ENCODE assay signal across 21 cellular contexts in genomic region chr12:31106101-31106803, GRCh38. TPM values are rescaled to one million over a fixed set of nuclear protein-coding genes. Genes with fewer than 3 reads are reported as not detected.
DNase-seq lines count a peak whose midpoint lies in the region; ATAC-seq, FAIRE-seq and TF ChIP-seq lines count a peak whose summit lies in the region.
"Had no signal": no experiment of that assay in that cellular context is flagged by ENCODE, and none has a peak within 500 bp of the region (broad histone marks: within the 10 kb centered on the region; RNA-seq: fewer than 3 reads in every experiment).

No MANE protein-coding gene starts in this region.

- no peak for TF ChIP-seq POLR2A in K562 (conservative IDR thresholded peaks at IDR 0.05)

- H3K4me3 ChIP-seq in H7 (ENCODE audit: insufficient read depth, low read depth, low read length): no peak overlapping the region
- no peak overlapping the region for H3K4me3 ChIP-seq in K562
- H3K4me3 ChIP-seq: hepatocyte, psoas muscle, smooth muscle cell, tibial nerve had no signal

- no peak overlapping the region for H3K27ac Mint-ChIP-seq in activated T-cell treated with anti-CD3 and anti-CD28 coated beads, Interleukin-2, amount 50 U/mL, for 72 hours
- H3K27ac Mint-ChIP-seq in chondrocyte (ENCODE audit: unreplicated experiment): no peak overlapping the region
- H3K27ac Mint-ChIP-seq: naive thymus-derived CD8-positive, alpha-beta T cell had no signal

- ATAC-seq in K562: peak; percentile 14; the same call in 2 of the 3 replicates
- no peak for ATAC-seq in activated T-cell treated with anti-CD3 and anti-CD28 coated beads, Interleukin-2, amount 50 U/mL, for 72 hours (replicated peaks in 1 of 2)
- ATAC-seq in GM21447 (IDR thresholded peaks at IDR 0.05; ENCODE audit: unreplicated experiment): no peak
- ATAC-seq: naive thymus-derived CD8-positive, alpha-beta T cell; Right ventricle myocardium inferior had no signal

- H3K36me3 Mint-ChIP-seq in activated T-cell treated with anti-CD3 and anti-CD28 coated beads, Interleukin-2, amount 50 U/mL, for 72 hours (ENCODE audit: insufficient read depth in 2 of 2): peaks cover 0 to 3% of the 10 kb centered on the region in 2 donors
- H3K36me3 Mint-ChIP-seq in chondrocyte (ENCODE audit: low read depth): peaks cover 6% of the 10 kb centered on the region

- no peaks in the 10 kb centered on the region for H3K79me2 ChIP-seq in K562 (ENCODE audit: control insufficient read depth, insufficient read depth, low read length)
- H3K79me2 ChIP-seq: hepatocyte had no signal

- no peak overlapping the region for H3K4me3 Mint-ChIP-seq in activated T-cell treated with anti-CD3 and anti-CD28 coated beads, Interleukin-2, amount 50 U/mL, for 72 hours
- no peak overlapping the region for H3K4me3 Mint-ChIP-seq in chondrocyte (ENCODE audit: unreplicated experiment)
- H3K4me3 Mint-ChIP-seq: naive thymus-derived CD8-positive, alpha-beta T cell had no signal

- TF ChIP-seq CTCF in K562 (IDR thresholded peaks at IDR 0.05 in 2 of 3, conservative IDR thresholded peaks at IDR 0.05 in 1 of 3; ENCODE audit: insufficient read depth in 2 of 3, low read depth in 1 of 3, low read length in 3 of 3) (no peak), chondrocyte (IDR thresholded peaks at IDR 0.05) (no peak)

- POLR2A ChIA-PET in K562 (lab: Yijun Ruan, JAX): no interaction called here

- no peaks in the 10 kb centered on the region for H3K9me1 ChIP-seq in K562 (ENCODE audit: control insufficient read depth, insufficient read depth, low read length)

- no TSS peak for BruUV-seq in K562 (replicated peaks; lab: Mats Ljungman, UMichigan)

- WGBS in K562 (ENCODE audit: insufficient coverage, low coverage, missing lambda C conversion rate): 50% methylated on average over 4 of the region's 10 CpGs

- TF ChIP-seq RAD21 in K562 (CRISPR knock-in tag; conservative IDR thresholded peaks at IDR 0.05 in 1 of 2, IDR thresholded peaks at IDR 0.05 in 1 of 2): no peak

- no peak overlapping the region for H3K27ac ChIP-seq in K562 (ENCODE audit: extremely low read depth, low read depth, low read length)
- H3K27ac ChIP-seq: hepatocyte, KMS-11, psoas muscle, tibial nerve had no signal

- intact Hi-C loops in K562 (cut with micrococcal nuclease): no loop called here

- FAIRE-seq in K562 (lab: Jason Lieb, UNC): no peak
- FAIRE-seq: GM18507, keratinocyte had no signal

- H3K27me3 ChIP-seq in H7 (ENCODE audit: control insufficient read depth, insufficient read depth, low read length) (no peaks in the 10 kb centered on the region), K562 (ENCODE audit: control insufficient read depth in 2 of 2, insufficient read depth in 2 of 2, low read length in 2 of 2) (peaks cover 0 to 8% of the 10 kb centered on the region in 2 experiments; a peak in 2 of 5 replicates)
- H3K27me3 ChIP-seq: BE2C, hepatocyte, tibial nerve had no signal

- no peak overlapping the region for H2AFZ ChIP-seq in K562 (ENCODE audit: low read depth, low read length)
- H2AFZ ChIP-seq: hepatocyte had no signal

- no peaks in the 10 kb centered on the region for H3K27me3 Mint-ChIP-seq in activated T-cell treated with anti-CD3 and anti-CD28 coated beads, Interleukin-2, amount 50 U/mL, for 72 hours (ENCODE audit: low read depth)
- no peaks in the 10 kb centered on the region for H3K27me3 Mint-ChIP-seq in chondrocyte (ENCODE audit: low read depth)

- H3K9ac ChIP-seq in K562 (ENCODE audit: insufficient read depth in 1 of 2, low read depth in 2 of 2, low read length in 2 of 2): no peak overlapping the region
- H3K9ac ChIP-seq: KMS-11 had no signal

- no peaks in the 10 kb centered on the region for H4K20me1 ChIP-seq in K562 (replicated peaks; ENCODE audit: control insufficient read depth, insufficient read depth, low read length)

- CTCF ChIA-PET in K562 (lab: Yijun Ruan, JAX; ENCODE audit: low intra/inter-chr PET ratio): no interaction called here

- H3K4me1 ChIP-seq in K562 (replicated peaks in 1 of 2; ENCODE audit: control insufficient read depth in 2 of 2, insufficient read depth in 2 of 2, low read length in 2 of 2): no peaks in the 10 kb centered on the region
- H3K4me1 ChIP-seq: BE2C, psoas muscle, tibial nerve had no signal

- in situ Hi-C loops in K562 (cut with MboI): no loop called here

- no peak overlapping the region for H3K4me2 ChIP-seq in K562 (ENCODE audit: insufficient read depth, low read length)
- H3K4me2 ChIP-seq: hepatocyte, KMS-11, smooth muscle cell had no signal

- DNase-seq in DMS 273 treated with DMSO at 0.1 percent for 48 hours (lab: John Stamatoyannopoulos, UW) (peak; percentile 38), H7 (peak; percentile 12), NCI-H345 treated with DMSO at 0.1 percent for 48 hours (lab: John Stamatoyannopoulos, UW; ENCODE audit: unreplicated experiment) (peak; percentile 36), K562 (ENCODE audit: extremely low read depth in 1 of 4, low spot score in 3 of 4) (no peak), chondrocyte (ENCODE audit: low spot score) (no peak)
- no peak for DNase-seq in activated T-cell treated with anti-CD3 and anti-CD28 coated beads, Interleukin-2, amount 50 U/mL, for 72 hours
- DNase-seq: activated effector memory CD4-positive, alpha-beta T cell treated with anti-CD3 and anti-CD28 coated beads, Interleukin-2, amount 50 U/mL, for 16 hours; BE2C; mammary epithelial cell; naive thymus-derived CD8-positive, alpha-beta T cell; NCI-H1048; psoas muscle; T-helper 1 cell had no signal

- no peaks in the 10 kb centered on the region for H3K9me3 ChIP-seq in K562 (replicated peaks; ENCODE audit: control insufficient read depth, insufficient read depth, low read depth, low read length)
- H3K9me3 ChIP-seq: BE2C, psoas muscle, tibial nerve had no signal

- no peak for TF ChIP-seq EP300 in K562 (IDR thresholded peaks at IDR 0.05; ENCODE audit: low read length)

- no peaks in the 10 kb centered on the region for H3K9me3 Mint-ChIP-seq in activated T-cell treated with anti-CD3 and anti-CD28 coated beads, Interleukin-2, amount 50 U/mL, for 72 hours
- no peaks in the 10 kb centered on the region for H3K9me3 Mint-ChIP-seq in chondrocyte (ENCODE audit: low read depth)
- H3K9me3 Mint-ChIP-seq: naive thymus-derived CD8-positive, alpha-beta T cell had no signal

- no peaks in the 10 kb centered on the region for H3K4me1 Mint-ChIP-seq in activated T-cell treated with anti-CD3 and anti-CD28 coated beads, Interleukin-2, amount 50 U/mL, for 72 hours (ENCODE audit: low read depth)
- H3K4me1 Mint-ChIP-seq in chondrocyte (ENCODE audit: low read depth): peaks cover 14% of the 10 kb centered on the region
- H3K4me1 Mint-ChIP-seq: naive thymus-derived CD8-positive, alpha-beta T cell had no signal

- H3K36me3 ChIP-seq in H7 (replicated peaks; ENCODE audit: control insufficient read depth, insufficient read depth, low read length): peaks cover 1% of the 10 kb centered on the region
- peaks cover 7% of the 10 kb centered on the region; the same call in 1 of the 3 replicates for H3K36me3 ChIP-seq in K562 (ENCODE audit: control insufficient read depth, insufficient read depth, low read length)
- H3K36me3 ChIP-seq: BE2C had no signal

TF ChIP-seq in K562, 482 proteins besides CTCF, POLR2A, EP300 and RAD21:
- 0 out of 2 replicates have a peak, but pooled peaks have one; percentile 30 for TF ChIP-seq POLR2G (IDR thresholded peaks at IDR 0.05; ENCODE audit: low read depth, low read length)
- TF ChIP-seq TGIF2 (CRISPR knock-in tag; IDR thresholded peaks at IDR 0.05): no peak

RNA-seq across cellular contexts. Expression of gene DDX11, which starts 32.6 kb away (rescaled TPM):
- total RNA-seq in H7 (2014; rRNA removed; shearing (Covaris generic)): 81.4 and 95.9 TPM in 2 replicates
- total RNA-seq in K562 (2011; cell fraction: chromatin; rRNA removed; ENCODE audit: low replicate concordance): 399 and 677 TPM in 2 replicates
- 337 and 381 TPM in 2 replicates for total RNA-seq in K562 (2011; cell fraction: nucleolus; rRNA removed)
- 261 and 283 TPM in 2 replicates for total RNA-seq in K562 (2011; cell fraction: nucleoplasm; rRNA removed)
- total RNA-seq in K562 (2014; rRNA removed): 47.6 and 52.0 TPM in 2 replicates
- total RNA-seq in K562 (2014; rRNA removed; fragmentation: Illumina TruSeq; extraction: Trizol): 29.9 and 30.0 TPM in 2 replicates
- 35.3 and 37.5 TPM in 2 replicates for total RNA-seq in K562 (2015; rRNA removed; fragmentation: Illumina TruSeq; extraction: Trizol)
- total RNA-seq in K562 (2021): 88.9 and 93.2 TPM in 2 replicates
- polyA plus RNA-seq in K562 (2011; rRNA removed): 47.1 and 55.0 TPM in 2 replicates
- 29.8 and 31.9 TPM in 2 replicates for polyA plus RNA-seq in K562 (2011; cell fraction: cytosol; rRNA removed)
- polyA plus RNA-seq in K562 (2011; cell fraction: nucleus; rRNA removed): 348 and 459 TPM in 2 replicates
- polyA plus RNA-seq in K562 (2012): 57.0 and 73.6 TPM in 2 replicates
- 42.5 and 45.3 TPM in 2 replicates for polyA plus RNA-seq in K562 (2014; fragmentation: Illumina TruSeq; extraction: Trizol)
- polyA plus RNA-seq in K562 (2014; fragmentation: Nextera tagmentation; extraction: Ambion mirVana): 1 to 10 TPM; 3.6 to 5.5 TPM
- 70.7 and 73.1 TPM in 2 replicates for polyA plus RNA-seq in K562 (2014; rRNA removed)
- polyA minus RNA-seq in K562 (2011; rRNA and poly(A)+ RNA removed): 53.7 and 55.3 TPM in 2 replicates
- polyA minus RNA-seq in K562 (2011; cell fraction: cytosol; rRNA and poly(A)+ RNA removed): 22.5 and 25.8 TPM in 2 replicates
- 140 and 145 TPM in 2 replicates for polyA minus RNA-seq in K562 (2011; cell fraction: nucleus; rRNA and poly(A)+ RNA removed)
- 100 to 1,000 TPM; 131 to 144 TPM for total RNA-seq in activated T-cell treated with anti-CD3 and anti-CD28 coated beads, Interleukin-2, amount 50 U/mL, for 72 hours
- total RNA-seq in chondrocyte: 25.9 to 43.1 TPM (median 26.6 TPM) in 3 replicates

Comparison
In these comparisons a context has a peak if more than half of its experiments do, and no peak if none do; other contexts are left out.
1. DNase-seq: peak in DMS 273 treated with DMSO at 0.1 percent for 48 hours (single experiment), H7 (single experiment) and NCI-H345 treated with DMSO at 0.1 percent for 48 hours (single experiment); none in K562 (0 of 4), activated T-cell treated with anti-CD3 and anti-CD28 coated beads, Interleukin-2, amount 50 U/mL, for 72 hours (0 of 2) and chondrocyte (single experiment).